17 cellular contexts compared by ENCODE assay signal in genomic region chr1:160615660-160616059, GRCh38. TPM values are rescaled to one million over a fixed set of nuclear protein-coding genes. Genes with fewer than 3 reads are reported as not detected.
"Had no signal": no experiment of that assay in that cellular context is flagged by ENCODE, and none has a peak within 500 bp of the region (broad histone marks: within the 10 kb centered on the region; RNA-seq: fewer than 3 reads in every experiment).

No MANE protein-coding gene starts in this region.

- H3K4me3 Mint-ChIP-seq: stimulated activated memory B cell treated with anti-CD40 and anti-IgM and Interleukin-4, amounts not matched to agents 10 μg/mL and 1 μg/mL and 100 μg/mL, for 72 hours had no signal

- H3K36me3 ChIP-seq: left lung, tibial artery had no signal

- H3K27ac Mint-ChIP-seq: stimulated activated memory B cell treated with anti-CD40 and anti-IgM and Interleukin-4, amounts not matched to agents 10 μg/mL and 1 μg/mL and 100 μg/mL, for 72 hours had no signal

- H3K27me3 ChIP-seq: body of pancreas, hepatocyte, tibial artery had no signal

- ATAC-seq: body of pancreas; left lung; mucosa of descending colon; naive thymus-derived CD4-positive, alpha-beta T cell; stimulated activated memory B cell treated with anti-CD40 and anti-IgM and Interleukin-4, amounts not matched to agents 10 μg/mL and 1 μg/mL and 100 μg/mL, for 72 hours had no signal

- H3K4me1 ChIP-seq: body of pancreas, left lung, tibial artery had no signal

- DNase-seq: activated naive CD4-positive, alpha-beta T cell treated with anti-CD3 and anti-CD28 coated beads, Interleukin-2, amount 50 U/mL, for 16 hours; amniotic stem cell; body of pancreas; caudate nucleus; kidney; left lung; mucosa of descending colon; naive thymus-derived CD4-positive, alpha-beta T cell; retina; stimulated activated CD4-positive, alpha-beta T cell treated with anti-CD3 and anti-CD28 coated beads, Interleukin-2, amount 100 ng/mL, for 48 hours; T-helper 1 cell; tibial artery had no signal

- H3K27ac ChIP-seq: body of pancreas, hepatocyte, left lung, tibial artery, VCaP had no signal

- H3K4me3 ChIP-seq: body of pancreas, hepatocyte, left lung, mucosa of descending colon, tibial artery had no signal

- H3K9me3 ChIP-seq: body of pancreas, left lung, mucosa of descending colon, tibial artery had no signal

- FAIRE-seq: urothelium cell line had no signal

- H3K27me3 Mint-ChIP-seq: naive thymus-derived CD4-positive, alpha-beta T cell; stimulated activated memory B cell treated with anti-CD40 and anti-IgM and Interleukin-4, amounts not matched to agents 10 μg/mL and 1 μg/mL and 100 μg/mL, for 72 hours had no signal

RNA-seq across cellular contexts. Expression of gene SLAMF1, which starts 31.2 kb away (rescaled TPM):
- total RNA-seq: body of pancreas, glomerular endothelial cell had no signal

RNA-seq across cellular contexts. Expression of gene CD84, which starts 36.4 kb away (rescaled TPM):
- total RNA-seq: glomerular endothelial cell had no signal
